Comparison of ENCODE assay signal across 21 cellular contexts in the genomic region with DNA sequence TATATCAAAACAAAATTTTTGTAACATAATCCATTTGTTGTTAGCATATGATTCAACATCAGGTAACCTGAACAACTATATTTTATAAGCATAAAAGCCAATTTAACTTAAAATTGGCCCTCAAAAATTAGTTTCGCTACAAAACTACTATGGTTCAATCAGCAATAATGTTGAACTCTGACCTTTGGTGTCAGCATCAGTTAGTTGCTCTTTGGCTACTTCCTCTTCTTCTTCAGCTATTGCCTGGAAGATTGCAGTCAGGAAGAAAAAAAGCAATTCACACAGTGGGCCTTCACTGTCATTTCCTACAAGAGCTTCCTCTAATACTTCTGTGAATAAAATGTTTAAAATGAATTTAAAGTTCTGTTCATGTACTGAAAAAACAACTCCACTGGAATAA.
"Had no signal": no experiment of that assay in that cellular context is flagged by ENCODE, and none has a peak within 500 bp of the region (broad histone marks: within the 10 kb centered on the region; RNA-seq: fewer than 3 reads in every experiment).

No MANE protein-coding gene starts in this region.

- H3K4me1 ChIP-seq: foreskin keratinocyte, left lung, neural progenitor cell had no signal

- H3K4me3 ChIP-seq: hepatocyte, left lung, lung, neural progenitor cell, thoracic aorta had no signal

- H3K9me3 Mint-ChIP-seq: activated naive CD8-positive, alpha-beta T cell treated with anti-CD3 and anti-CD28 coated beads for 36 hours; activated T-cell treated with anti-CD3 and anti-CD28 coated beads, Interleukin-2, amount 50 U/mL, for 4 hours; activated T-helper 2 cell treated with anti-CD3 and anti-CD28 coated beads, Interferon-gamma antibody, Interleukin-2, Interleukin-4, amounts not matched to agents 10 μg/mL and 5 μg/mL and 100 μg/mL, durations not matched to agents 14 hours and 24 hours and 36 hours; immature natural killer cell; naive thymus-derived CD8-positive, alpha-beta T cell; neural progenitor cell; type B pancreatic cell; WTC11 had no signal

- ATAC-seq: activated T-cell treated with anti-CD3 and anti-CD28 coated beads, Interleukin-2, amount 50 U/mL, for 4 hours; foreskin keratinocyte; left lung; naive thymus-derived CD8-positive, alpha-beta T cell; T-helper 17 cell; WTC11 had no signal

- H3K27ac Mint-ChIP-seq: activated naive CD8-positive, alpha-beta T cell treated with anti-CD3 and anti-CD28 coated beads for 36 hours; activated T-helper 2 cell treated with anti-CD3 and anti-CD28 coated beads, Interferon-gamma antibody, Interleukin-2, Interleukin-4, amounts not matched to agents 10 μg/mL and 5 μg/mL and 100 μg/mL, durations not matched to agents 14 hours and 24 hours and 36 hours; immature natural killer cell; neural progenitor cell; type B pancreatic cell; WTC11 had no signal

- H3K9me3 ChIP-seq: left lung, thoracic aorta had no signal

- H3K27ac ChIP-seq: foreskin keratinocyte, hepatocyte, neural progenitor cell, thoracic aorta had no signal

- H3K27me3 ChIP-seq: foreskin keratinocyte, hepatocyte, left lung, neural progenitor cell had no signal

- H3K4me3 Mint-ChIP-seq: activated naive CD8-positive, alpha-beta T cell treated with anti-CD3 and anti-CD28 coated beads for 36 hours; activated T-cell treated with anti-CD3 and anti-CD28 coated beads, Interleukin-2, amount 50 U/mL, for 4 hours; immature natural killer cell; naive thymus-derived CD8-positive, alpha-beta T cell; neural progenitor cell; T-helper 17 cell; type B pancreatic cell; WTC11 had no signal

- H3K4me1 Mint-ChIP-seq: activated naive CD8-positive, alpha-beta T cell treated with anti-CD3 and anti-CD28 coated beads for 36 hours; neural progenitor cell; WTC11 had no signal

- H3K27me3 Mint-ChIP-seq: activated naive CD8-positive, alpha-beta T cell treated with anti-CD3 and anti-CD28 coated beads for 36 hours; naive thymus-derived CD8-positive, alpha-beta T cell; T-helper 17 cell; type B pancreatic cell had no signal

- DNase-seq: activated CD8-positive, alpha-beta memory T cell treated with anti-CD3 and anti-CD28 coated beads for 24 hours; activated CD8-positive, alpha-beta memory T cell treated with anti-CD3 and anti-CD28 coated beads, Interleukin-2, amount 50 U/mL, for 4 hours; activated naive CD4-positive, alpha-beta T cell treated with Interleukin-2 at 50 U/mL for 16 hours; activated naive CD8-positive, alpha-beta T cell treated with anti-CD3 and anti-CD28 coated beads for 36 hours; activated T-cell treated with anti-CD3 and anti-CD28 coated beads, Interleukin-2, amount 50 U/mL, for 4 hours; central memory CD4-positive, alpha-beta T cell; effector memory CD4-positive, alpha-beta T cell; foreskin keratinocyte; immature natural killer cell; left lung; naive thymus-derived CD8-positive, alpha-beta T cell; stimulated activated CD4-positive, alpha-beta T cell treated with anti-CD3 and anti-CD28 coated beads, Interleukin-4, amount 100 ng/mL, for 1 hour; stimulated activated naive CD4-positive, alpha-beta T cell; T-helper 17 cell had no signal
